ENCODE assay signal across 9 cellular contexts in genomic region chr1:9293512-9294439, GRCh38. TPM values are rescaled to one million over a fixed set of nuclear protein-coding genes. Genes with fewer than 3 reads are reported as not detected.
DNase-seq lines count a peak whose midpoint lies in the region; ATAC-seq, FAIRE-seq and TF ChIP-seq lines count a peak whose summit lies in the region.
"Had no signal": no experiment of that assay in that cellular context is flagged by ENCODE, and none has a peak within 500 bp of the region (broad histone marks: within the 10 kb centered on the region; RNA-seq: fewer than 3 reads in every experiment).

No MANE protein-coding gene starts in this region.

- FAIRE-seq in kidney (lab: Jason Lieb, UNC) = no peak

- H3K9ac ChIP-seq in kidney (ENCODE audit: low read length in 2 of 2) = peak overlapping the region; percentile 51 to 85

- no peak overlapping the region for H3K27ac Mint-ChIP-seq in stimulated activated naive B cell treated with anti-CD40 and anti-IgM and Interleukin-4, amounts not matched to agents 10 μg/mL and 1 μg/mL and 100 μg/mL, for 72 hours
- H3K27ac Mint-ChIP-seq: activated naive CD8-positive, alpha-beta T cell had no signal

- no peak overlapping the region for H3K4me3 Mint-ChIP-seq in stimulated activated naive B cell treated with anti-CD40 and anti-IgM and Interleukin-4, amounts not matched to agents 10 μg/mL and 1 μg/mL and 100 μg/mL, for 72 hours
- H3K4me3 Mint-ChIP-seq: activated naive CD8-positive, alpha-beta T cell had no signal

- intact Hi-C loops in ascending aorta (cut with DNase I) = loop anchor here (2.0 to 5.0 kb wide), 3 partner anchors 31 to 107 kb away; no protein-coding TSS in a partner anchor
- intact Hi-C loops in kidney (cut with DNase I) = no loop called here

- H3K36me3 Mint-ChIP-seq in stimulated activated naive B cell treated with anti-CD40 and anti-IgM and Interleukin-4, amounts not matched to agents 10 μg/mL and 1 μg/mL and 100 μg/mL, for 72 hours = peaks cover 2 to 4% of the 10 kb centered on the region in 2 donors

- no peaks in the 10 kb centered on the region for H3K27me3 Mint-ChIP-seq in stimulated activated naive B cell treated with anti-CD40 and anti-IgM and Interleukin-4, amounts not matched to agents 10 μg/mL and 1 μg/mL and 100 μg/mL, for 72 hours
- H3K27me3 Mint-ChIP-seq: activated naive CD8-positive, alpha-beta T cell had no signal

- ATAC-seq in stimulated activated naive B cell treated with anti-CD40 and anti-IgM and Interleukin-4, amounts not matched to agents 10 μg/mL and 1 μg/mL and 100 μg/mL, for 72 hours (replicated peaks) = peak; percentile 20 to 32

- H3K4me3 ChIP-seq in Peyer's patch (peak overlapping the region; percentile 95 to 96 (median 96)), ascending aorta (peak overlapping the region; percentile 89 to 95), kidney (ENCODE audit: low read length in 2 of 2) (peak overlapping the region; percentile 74 to 100)

- H3K9me3 ChIP-seq in Peyer's patch (peaks cover 0 to 2% (median 0%) of the 10 kb centered on the region in 4 donors), ascending aorta (peaks cover under 1 to 3% of the 10 kb centered on the region in 2 donors), kidney (ENCODE audit: control insufficient read depth in 1 of 2, low read length in 2 of 2) (peaks cover 2 to 3% of the 10 kb centered on the region in 2 donors)

- H3K4me1 ChIP-seq in Peyer's patch (peaks cover 0 to 37% (median 7%) of the 10 kb centered on the region in 4 donors), ascending aorta (peaks cover 8 to 32% of the 10 kb centered on the region in 2 donors), kidney (ENCODE audit: control insufficient read depth in 1 of 2, insufficient read depth in 1 of 2, low read depth in 1 of 2, low read length in 2 of 2) (peaks cover 0 to 17% of the 10 kb centered on the region in 2 donors)

- DNase-seq in NCI-H748 (lab: John Stamatoyannopoulos, UW; ENCODE audit: unreplicated experiment) (peak; percentile 8), NCI-H748 treated with DMSO at 0.1 percent for 48 hours (lab: John Stamatoyannopoulos, UW) (no peak), Peyer's patch (peak; percentile 30 to 75 (median 55)), ascending aorta (ENCODE audit: low spot score in 2 of 2) (no peak), kidney (no peak), epidermal melanocyte (ENCODE audit: insufficient read length, low spot score) (no peak), NCI-H1694 (lab: John Stamatoyannopoulos, UW) (no peak)
- no peak for DNase-seq in stimulated activated naive B cell treated with anti-CD40 and anti-IgM and Interleukin-4, amounts not matched to agents 10 μg/mL and 1 μg/mL and 100 μg/mL, for 72 hours

- no peak for TF ChIP-seq POLR2A in Peyer's patch (IDR thresholded peaks at IDR 0.05)

- H3K27me3 ChIP-seq in Peyer's patch (no peaks in the 10 kb centered on the region), ascending aorta (no peaks in the 10 kb centered on the region)

- TF ChIP-seq CTCF in Peyer's patch (IDR thresholded peaks at IDR 0.05) = no peak
- no peak for TF ChIP-seq CTCF in ascending aorta (IDR thresholded peaks at IDR 0.05)
- no peak for TF ChIP-seq CTCF in kidney (IDR thresholded peaks at IDR 0.05; ENCODE audit: borderline replicate concordance, extremely low read depth, insufficient read depth)

- H3K4me1 Mint-ChIP-seq in stimulated activated naive B cell treated with anti-CD40 and anti-IgM and Interleukin-4, amounts not matched to agents 10 μg/mL and 1 μg/mL and 100 μg/mL, for 72 hours = peaks cover 0 to 5% of the 10 kb centered on the region in 2 donors

- H3K27ac ChIP-seq in Peyer's patch (peak overlapping the region; percentile 84 to 99 (median 96)), ascending aorta (peak overlapping the region; percentile 82 to 98), kidney (ENCODE audit: low read depth in 2 of 2, low read length in 2 of 2) (peak overlapping the region; percentile 20 to 62)

- no peaks in the 10 kb centered on the region for H3K36me3 ChIP-seq in Peyer's patch
- H3K36me3 ChIP-seq in ascending aorta = no peaks in the 10 kb centered on the region
- H3K36me3 ChIP-seq in kidney (ENCODE audit: control insufficient read depth in 1 of 2, insufficient read depth in 2 of 2, low read length in 2 of 2) = peaks cover 0 to 2% of the 10 kb centered on the region in 2 donors

- H3K9me3 Mint-ChIP-seq in stimulated activated naive B cell treated with anti-CD40 and anti-IgM and Interleukin-4, amounts not matched to agents 10 μg/mL and 1 μg/mL and 100 μg/mL, for 72 hours = peaks cover 2 to 4% of the 10 kb centered on the region in 2 donors

RNA-seq across cellular contexts. Expression of gene SPSB1, which starts 1.1 kb away (rescaled TPM):
- total RNA-seq in Peyer's patch (100 to 1,000 TPM in 2 of 4 donors, 10 to 100 TPM in 2; 69.3 to 168 (median 94.1) TPM), ascending aorta (64.9 TPM), kidney (25.9 TPM)
- polyA plus RNA-seq in kidney (ENCODE audit: insufficient read depth, low read depth, low replicate concordance) = 12.7 TPM

RNA-seq across cellular contexts. Expression of gene H6PD, which starts 59.2 kb away (rescaled TPM):
- total RNA-seq in Peyer's patch (10 to 100 TPM; 23.1 to 72.9 (median 37.2) TPM), ascending aorta (56.8 TPM), kidney (64.3 TPM)
- 5.7 TPM for polyA plus RNA-seq in kidney (ENCODE audit: insufficient read depth, low read depth, low replicate concordance)

Comparison
In these comparisons a context has a peak if more than half of its experiments do, and no peak if none do; other contexts are left out.
1. DNase-seq: peak in NCI-H748 (single experiment) and Peyer's patch (3 of 3); none in NCI-H748 treated with DMSO at 0.1 percent for 48 hours (single experiment), ascending aorta (0 of 2), kidney (single experiment), stimulated activated naive B cell treated with anti-CD40 and anti-IgM and Interleukin-4, amounts not matched to agents 10 μg/mL and 1 μg/mL and 100 μg/mL, for 72 hours (single experiment), epidermal melanocyte (single experiment) and NCI-H1694 (single experiment).
2. H3K27ac ChIP-seq: peak in every context shown above with its lines; median percentile 96 in Peyer's patch; 90 in ascending aorta; 41 in kidney.
3. Peak in every context shown above with its lines, with median percentiles within 50 percentile points of each other: H3K4me3 ChIP-seq.